ENCODE assay signal across 8 cellular contexts in the genomic region with DNA sequence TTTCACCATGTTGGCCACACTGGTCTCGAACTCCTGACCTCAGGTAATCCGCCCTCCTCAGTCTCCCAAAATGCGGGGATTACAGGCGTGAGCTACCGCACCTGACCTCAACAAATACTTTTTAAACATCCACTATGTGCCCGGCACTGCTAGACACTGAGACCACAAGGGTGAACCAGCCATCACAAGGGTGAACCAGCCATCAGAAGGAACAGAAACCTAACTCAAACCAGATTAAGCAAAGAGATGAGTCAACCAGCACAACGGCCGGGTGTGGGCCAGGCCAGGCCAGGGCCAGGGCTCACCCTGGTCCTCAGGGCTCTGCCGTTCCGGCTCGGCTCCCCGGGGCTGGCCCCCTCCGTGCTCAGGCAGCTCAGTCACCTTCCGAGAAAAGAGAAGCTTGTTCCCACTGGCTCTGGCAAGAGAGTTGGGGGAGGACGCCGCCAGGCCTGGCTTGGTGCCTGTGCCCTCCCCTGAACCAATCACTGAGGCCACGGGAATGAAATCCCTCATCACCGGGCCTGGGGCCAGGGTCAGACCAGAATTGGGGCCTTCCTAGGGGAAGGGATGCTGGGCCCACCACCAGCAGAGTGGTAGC. TPM values are rescaled to one million over a fixed set of nuclear protein-coding genes. Genes with fewer than 3 reads are reported as not detected.
DNase-seq lines count a peak whose midpoint lies in the region; ATAC-seq, FAIRE-seq and TF ChIP-seq lines count a peak whose summit lies in the region.
"Had no signal": no experiment of that assay in that cellular context is flagged by ENCODE, and none has a peak within 500 bp of the region (broad histone marks: within the 10 kb centered on the region; RNA-seq: fewer than 3 reads in every experiment).

No MANE protein-coding gene starts in this region.

- TF ChIP-seq POLR2A in upper lobe of left lung (IDR thresholded peaks at IDR 0.05) (no peak), H54 (IDR thresholded peaks at IDR 0.05; ENCODE audit: low read depth, low read length) (no peak)

- H3K4me1 ChIP-seq in left ventricle myocardium inferior (peaks cover 22% of the 10 kb centered on the region), upper lobe of left lung (peaks cover 0 to 11% (median 6%) of the 10 kb centered on the region in 4 donors), small intestine (ENCODE audit: control insufficient read depth in 2 of 2, insufficient read depth in 1 of 2, low read depth in 1 of 2, low read length in 1 of 2) (no peaks in the 10 kb centered on the region)

- H3K9me3 ChIP-seq in left ventricle myocardium inferior (replicated peaks) (no peaks in the 10 kb centered on the region), upper lobe of left lung (no peaks in the 10 kb centered on the region), small intestine (ENCODE audit: control insufficient read depth, low read depth) (no peaks in the 10 kb centered on the region)

- DNase-seq in MV-4-11 (lab: John Stamatoyannopoulos, UW), result peak; percentile 96
- DNase-seq in left ventricle myocardium inferior, result peak; percentile 34
- peak; percentile 51 to 88 for DNase-seq in upper lobe of left lung
- DNase-seq in small intestine, result no peak
- DNase-seq in H54 (ENCODE audit: insufficient read length, low spot score), result no peak
- DNase-seq in retina, result no peak

- intact Hi-C loops in left ventricle myocardium inferior (cut with micrococcal nuclease), result no loop called here

- 69 to 97% methylated on average over 6 to 18 of the region's 18 CpGs for WGBS in upper lobe of left lung, 2 donors
- WGBS in small intestine, 3 donors, result 77 to 83% (median 81%) methylated on average over 18 of the region's 18 CpGs

- FAIRE-seq in small intestine (lab: Jason Lieb, UNC), result no peak
- no peak for FAIRE-seq in H54 (lab: Jason Lieb, UNC)

- H3K27ac ChIP-seq in left ventricle myocardium inferior (replicated peaks) (no peak overlapping the region), upper lobe of left lung (no peak overlapping the region), small intestine (ENCODE audit: low read depth in 1 of 2, low read length in 1 of 2) (peak overlapping the region in 1 of 2 donors; percentile 30)

- ATAC-seq in GM21423 (IDR thresholded peaks at IDR 0.05; ENCODE audit: unreplicated experiment) (peak; percentile 70), upper lobe of left lung (ENCODE audit: low FRiP score in 2 of 2) (peak in 1 of 2 donors; percentile 73)

- H3K27me3 ChIP-seq in left ventricle myocardium inferior (ENCODE audit: low read depth) (no peaks in the 10 kb centered on the region), upper lobe of left lung (no peaks in the 10 kb centered on the region), small intestine (ENCODE audit: control insufficient read depth in 2 of 2, insufficient read depth in 2 of 2, low read length in 2 of 2) (no peaks in the 10 kb centered on the region)

- H3K36me3 ChIP-seq in left ventricle myocardium inferior, result no peaks in the 10 kb centered on the region
- no peaks in the 10 kb centered on the region for H3K36me3 ChIP-seq in upper lobe of left lung
- no peaks in the 10 kb centered on the region for H3K36me3 ChIP-seq in small intestine (ENCODE audit: control insufficient read depth in 2 of 2, insufficient read depth in 2 of 2, low read length in 2 of 2)

- TF ChIP-seq EP300 in upper lobe of left lung (IDR thresholded peaks at IDR 0.05), result no peak

- TF ChIP-seq CTCF in left ventricle myocardium inferior (IDR thresholded peaks at IDR 0.05; ENCODE audit: borderline replicate concordance) (no peak), upper lobe of left lung (IDR thresholded peaks at IDR 0.05) (no peak)

- no peak overlapping the region for H3K4me3 ChIP-seq in left ventricle myocardium inferior
- H3K4me3 ChIP-seq in upper lobe of left lung, result no peak overlapping the region
- H3K4me3 ChIP-seq in small intestine (ENCODE audit: low read depth in 1 of 2, low read length in 2 of 2), result no peak overlapping the region

RNA-seq across cellular contexts. Expression of a gene that starts 4.4 kb away (rescaled TPM):
- total RNA-seq in left ventricle myocardium inferior, result not detected
- total RNA-seq in upper lobe of left lung, result not detected
- not detected for polyA plus RNA-seq in small intestine
- total RNA-seq: HT1080 had no signal

Comparison
In these comparisons a context has a peak if more than half of its experiments do, and no peak if none do; other contexts are left out.
1. DNase-seq: peak in MV-4-11 (single experiment), left ventricle myocardium inferior (single experiment) and upper lobe of left lung (2 of 2); none in small intestine (single experiment), H54 (single experiment) and retina (single experiment).